22 cellular contexts compared by ENCODE assay signal in genomic region chr5:77698920-77699319, GRCh38.
DNase-seq lines count a peak whose midpoint lies in the region; ATAC-seq, FAIRE-seq and TF ChIP-seq lines count a peak whose summit lies in the region.
"Had no signal": no experiment of that assay in that cellular context is flagged by ENCODE, and none has a peak within 500 bp of the region (broad histone marks: within the 10 kb centered on the region; RNA-seq: fewer than 3 reads in every experiment).

No MANE protein-coding gene starts in this region.

- peaks cover 19% of the 10 kb centered on the region for H4K20me1 ChIP-seq in PC-9 (ENCODE audit: insufficient read depth)

- H2AFZ ChIP-seq in PC-9, result no peak overlapping the region

- intact Hi-C loops in natural killer cell (cut with micrococcal nuclease) (no loop called here), PC-9 (cut with micrococcal nuclease; ENCODE audit: unreplicated experiment) (no loop called here)

- no peaks in the 10 kb centered on the region for H3K9me2 ChIP-seq in PC-9 (ENCODE audit: insufficient read depth)

- H3K27me3 ChIP-seq in PC-9 (ENCODE audit: insufficient read depth, low read depth), result no peaks in the 10 kb centered on the region

- ATAC-seq in natural killer cell, result no peak
- ATAC-seq in natural killer cell treated with Interleukin-12 subunit alpha and Interleukin-12 subunit beta and Interleukin-15 and Interleukin-18, amount 100 ng/mL, for 72 hours, result no peak
- no peak for ATAC-seq in effector memory CD8-positive, alpha-beta T cell (replicated peaks)
- ATAC-seq in activated CD8-positive, alpha-beta memory T cell treated with anti-CD3 and anti-CD28 coated beads, Interleukin-2, amount 10 ng/mL, durations not matched to agents 7 days and 5 days, result no peak
- ATAC-seq: A549, GM12878 had no signal

- H3K9me3 ChIP-seq in PC-9 (ENCODE audit: insufficient read depth, low read depth), result no peaks in the 10 kb centered on the region
- H3K9me3 ChIP-seq: A549, HAP-1 had no signal

- H3K79me2 ChIP-seq in PC-9 (ENCODE audit: low read depth), result peaks cover 59% of the 10 kb centered on the region

- no peaks in the 10 kb centered on the region for H3K27me3 Mint-ChIP-seq in natural killer cell (ENCODE audit: low read depth in 2 of 2)
- no peaks in the 10 kb centered on the region for H3K27me3 Mint-ChIP-seq in natural killer cell treated with Interleukin-12 subunit alpha and Interleukin-12 subunit beta and Interleukin-15 and Interleukin-18, amount 100 ng/mL, for 72 hours
- no peaks in the 10 kb centered on the region for H3K27me3 Mint-ChIP-seq in effector memory CD8-positive, alpha-beta T cell
- H3K27me3 Mint-ChIP-seq in activated CD8-positive, alpha-beta memory T cell treated with anti-CD3 and anti-CD28 coated beads, Interleukin-2, amount 10 ng/mL, durations not matched to agents 7 days and 5 days, result no peaks in the 10 kb centered on the region
- H3K27me3 Mint-ChIP-seq: CD4-positive, alpha-beta memory T cell had no signal

- DNase-seq in natural killer cell, result no peak
- no peak for DNase-seq in natural killer cell treated with Interleukin-12 subunit alpha and Interleukin-12 subunit beta and Interleukin-15 and Interleukin-18, amount 100 ng/mL, for 72 hours (ENCODE audit: low spot score)
- DNase-seq in PC-9, result no peak
- DNase-seq in frontal cortex (ENCODE audit: low spot score in 2 of 2), result no peak
- no peak for DNase-seq in effector memory CD8-positive, alpha-beta T cell
- no peak for DNase-seq in NCI-H82 (lab: John Stamatoyannopoulos, UW)
- DNase-seq in activated CD8-positive, alpha-beta memory T cell treated with anti-CD3 and anti-CD28 coated beads, Interleukin-2, amount 10 ng/mL, durations not matched to agents 7 days and 5 days, result no peak
- DNase-seq: 8988T; ACHN; AML-193; C1 segment of cervical spinal cord; CD4-positive, alpha-beta memory T cell; COR-L47; DMS153; DND-41; GDM1; GOT3; HFFc6 had no signal

- no peak for TF ChIP-seq CTCF in natural killer cell (IDR thresholded peaks at IDR 0.05)
- TF ChIP-seq CTCF in PC-9 (conservative IDR thresholded peaks at IDR 0.05), result no peak

- peak; percentile 19 for FAIRE-seq in frontal cortex (lab: Jason Lieb, UNC)
- FAIRE-seq: A549, GM12878, GM19239 had no signal

- H3K9me3 Mint-ChIP-seq in natural killer cell, result no peaks in the 10 kb centered on the region
- H3K9me3 Mint-ChIP-seq in natural killer cell treated with Interleukin-12 subunit alpha and Interleukin-12 subunit beta and Interleukin-15 and Interleukin-18, amount 100 ng/mL, for 72 hours, result no peaks in the 10 kb centered on the region
- H3K9me3 Mint-ChIP-seq in effector memory CD8-positive, alpha-beta T cell, result no peaks in the 10 kb centered on the region
- no peaks in the 10 kb centered on the region for H3K9me3 Mint-ChIP-seq in activated CD8-positive, alpha-beta memory T cell treated with anti-CD3 and anti-CD28 coated beads, Interleukin-2, amount 10 ng/mL, durations not matched to agents 7 days and 5 days (ENCODE audit: low read depth)
- H3K9me3 Mint-ChIP-seq: HFFc6 had no signal

- CTCF ChIA-PET in PC-9 (lab: Charles Lee), result no interaction called here
- CTCF ChIA-PET in activated CD8-positive, alpha-beta memory T cell treated with anti-CD3 and anti-CD28 coated beads, Interleukin-2, amount 10 ng/mL, durations not matched to agents 7 days and 5 days (lab: Charles Lee), result no interaction called here

- H3K4me3 Mint-ChIP-seq in natural killer cell, result no peak overlapping the region
- no peak overlapping the region for H3K4me3 Mint-ChIP-seq in natural killer cell treated with Interleukin-12 subunit alpha and Interleukin-12 subunit beta and Interleukin-15 and Interleukin-18, amount 100 ng/mL, for 72 hours
- no peak overlapping the region for H3K4me3 Mint-ChIP-seq in effector memory CD8-positive, alpha-beta T cell
- no peak overlapping the region for H3K4me3 Mint-ChIP-seq in activated CD8-positive, alpha-beta memory T cell treated with anti-CD3 and anti-CD28 coated beads, Interleukin-2, amount 10 ng/mL, durations not matched to agents 7 days and 5 days
- H3K4me3 Mint-ChIP-seq: CD4-positive, alpha-beta memory T cell; HFFc6 had no signal

- peaks cover 7% of the 10 kb centered on the region for H3F3A ChIP-seq in PC-9 (ENCODE audit: insufficient read depth, low read depth)

- no peaks in the 10 kb centered on the region for H3K4me1 ChIP-seq in PC-9 (replicated peaks; ENCODE audit: insufficient read depth)

- H3K4me3 ChIP-seq in PC-9, result no peak overlapping the region
- H3K4me3 ChIP-seq: A549, GM12878, HAP-1 had no signal

- peak overlapping the region; percentile 9 to 39 for H3K27ac Mint-ChIP-seq in natural killer cell
- no peak overlapping the region for H3K27ac Mint-ChIP-seq in natural killer cell treated with Interleukin-12 subunit alpha and Interleukin-12 subunit beta and Interleukin-15 and Interleukin-18, amount 100 ng/mL, for 72 hours
- no peak overlapping the region for H3K27ac Mint-ChIP-seq in effector memory CD8-positive, alpha-beta T cell
- no peak overlapping the region for H3K27ac Mint-ChIP-seq in activated CD8-positive, alpha-beta memory T cell treated with anti-CD3 and anti-CD28 coated beads, Interleukin-2, amount 10 ng/mL, durations not matched to agents 7 days and 5 days
- H3K27ac Mint-ChIP-seq: HFFc6 had no signal

- peak overlapping the region; percentile 51 for H3K27ac ChIP-seq in PC-9
- H3K27ac ChIP-seq: A549 had no signal

- H3K4me1 Mint-ChIP-seq in natural killer cell, result peaks cover 36 to 55% of the 10 kb centered on the region in 2 donors
- H3K4me1 Mint-ChIP-seq in natural killer cell treated with Interleukin-12 subunit alpha and Interleukin-12 subunit beta and Interleukin-15 and Interleukin-18, amount 100 ng/mL, for 72 hours (ENCODE audit: low read depth in 2 of 2), result peaks cover 9 to 19% of the 10 kb centered on the region in 2 donors
- peaks cover 19 to 27% of the 10 kb centered on the region in 2 donors for H3K4me1 Mint-ChIP-seq in effector memory CD8-positive, alpha-beta T cell (ENCODE audit: low read depth in 2 of 2)
- H3K4me1 Mint-ChIP-seq in activated CD8-positive, alpha-beta memory T cell treated with anti-CD3 and anti-CD28 coated beads, Interleukin-2, amount 10 ng/mL, durations not matched to agents 7 days and 5 days, result peaks cover 11% of the 10 kb centered on the region

- peaks cover 27% of the 10 kb centered on the region; the same call in 1 of the 2 replicates for H3K36me3 ChIP-seq in PC-9 (ENCODE audit: low read depth)

- no TSS peak for BruUV-seq in PC-9 (replicated peaks; lab: Mats Ljungman, UMichigan)

- POLR2A ChIA-PET in PC-9 (lab: Charles Lee; ENCODE audit: unreplicated experiment), result no interaction called here

- no peaks in the 10 kb centered on the region for H3K36me3 Mint-ChIP-seq in natural killer cell
- peaks cover 24% of the 10 kb centered on the region for H3K36me3 Mint-ChIP-seq in natural killer cell treated with Interleukin-12 subunit alpha and Interleukin-12 subunit beta and Interleukin-15 and Interleukin-18, amount 100 ng/mL, for 72 hours
- H3K36me3 Mint-ChIP-seq in effector memory CD8-positive, alpha-beta T cell (ENCODE audit: insufficient read depth), result peaks cover 28% of the 10 kb centered on the region
- peaks cover 62% of the 10 kb centered on the region for H3K36me3 Mint-ChIP-seq in activated CD8-positive, alpha-beta memory T cell treated with anti-CD3 and anti-CD28 coated beads, Interleukin-2, amount 10 ng/mL, durations not matched to agents 7 days and 5 days

- no peak overlapping the region for H3K4me2 ChIP-seq in PC-9
- H3K4me2 ChIP-seq: A549 had no signal

Comparison
In these comparisons a context has a peak if more than half of its experiments do, and no peak if none do; other contexts are left out.
1. H3K27ac Mint-ChIP-seq: peak in natural killer cell (2 of 2); none in natural killer cell treated with Interleukin-12 subunit alpha and Interleukin-12 subunit beta and Interleukin-15 and Interleukin-18, amount 100 ng/mL, for 72 hours (0 of 2), effector memory CD8-positive, alpha-beta T cell (0 of 2) and activated CD8-positive, alpha-beta memory T cell treated with anti-CD3 and anti-CD28 coated beads, Interleukin-2, amount 10 ng/mL, durations not matched to agents 7 days and 5 days (single experiment).